29 cellular contexts compared by ENCODE assay signal in genomic region chr13:71877280-71877653, GRCh38. TPM values are rescaled to one million over a fixed set of nuclear protein-coding genes. Genes with fewer than 3 reads are reported as not detected.
DNase-seq lines count a peak whose midpoint lies in the region; ATAC-seq and TF ChIP-seq lines count a peak whose summit lies in the region.
"Had no signal": no experiment of that assay in that cellular context is flagged by ENCODE, and none has a peak within 500 bp of the region (broad histone marks: within the 10 kb centered on the region; RNA-seq: fewer than 3 reads in every experiment).

No MANE protein-coding gene starts in this region.

- TF ChIP-seq CTCF in brain (conservative IDR thresholded peaks at IDR 0.05) = no peak

- DNase-seq in ELF-1 (ENCODE audit: low read depth, low spot score) (peak; percentile 84), left kidney (ENCODE audit: low read depth, low spot score) (peak; percentile 66), head of caudate nucleus (no peak), T-helper 1 cell (no peak)
- DNase-seq in activated T-cell treated with anti-CD3 and anti-CD28 coated beads, Interleukin-2, amount 50 U/mL, for 48 hours = no peak
- DNase-seq: activated CD4-positive, alpha-beta T cell treated with anti-CD3 and anti-CD28 coated beads, Interleukin-2, amount 10 ng/mL, durations not matched to agents 24 days and 14 days; activated CD8-positive, alpha-beta memory T cell treated with anti-CD3 and anti-CD28 coated beads, Interleukin-2, amount 10 ng/mL, durations not matched to agents 7 days and 5 days; cerebellar nuclear complex; COR-L47; DMS79; foreskin melanocyte; MG63; midbrain; NCI-H187 treated with DMSO at 0.1 percent for 48 hours; NCI-H446; posterior cingulate gyrus; SIG-M5; stimulated activated CD8-positive, alpha-beta memory T cell treated with anti-CD3 and anti-CD28 coated beads, Interleukin-4, amount 100 ng/mL, for 48 hours had no signal

- H3K27me3 Mint-ChIP-seq in brain = peaks cover 4% of the 10 kb centered on the region
- H3K27me3 Mint-ChIP-seq: activated CD8-positive, alpha-beta memory T cell treated with anti-CD3 and anti-CD28 coated beads, Interleukin-2, amount 10 ng/mL, durations not matched to agents 7 days and 5 days; IgD-negative memory B cell; natural killer cell treated with Interleukin-12 subunit alpha and Interleukin-12 subunit beta and Interleukin-15 and Interleukin-18, amount 100 ng/mL, for 72 hours had no signal

- peak overlapping the region; percentile 92 for H3K27ac ChIP-seq in HUES48 (ENCODE audit: low read depth, low read length)

- no peaks in the 10 kb centered on the region for H3K36me3 Mint-ChIP-seq in brain
- H3K36me3 Mint-ChIP-seq: activated CD8-positive, alpha-beta memory T cell treated with anti-CD3 and anti-CD28 coated beads, Interleukin-2, amount 10 ng/mL, durations not matched to agents 7 days and 5 days; activated naive CD8-positive, alpha-beta T cell; IgD-negative memory B cell; natural killer cell treated with Interleukin-12 subunit alpha and Interleukin-12 subunit beta and Interleukin-15 and Interleukin-18, amount 100 ng/mL, for 72 hours; type B pancreatic cell had no signal

- peaks cover 50% of the 10 kb centered on the region for H3K4me1 ChIP-seq in HUES48 (ENCODE audit: control insufficient read depth, insufficient read depth, low read length)

- H3K9ac ChIP-seq in HUES48 (ENCODE audit: low read depth, low read length) = no peak overlapping the region

- H3K4me1 Mint-ChIP-seq in brain = peaks cover 43% of the 10 kb centered on the region
- H3K4me1 Mint-ChIP-seq: activated CD8-positive, alpha-beta memory T cell treated with anti-CD3 and anti-CD28 coated beads, Interleukin-2, amount 10 ng/mL, durations not matched to agents 7 days and 5 days; IgD-negative memory B cell had no signal

- peak overlapping the region; percentile 12 for H3K4me3 ChIP-seq in HUES48 (ENCODE audit: low read depth, low read length)
- H3K4me3 ChIP-seq: MG63 had no signal

- ATAC-seq in GM18873 (IDR thresholded peaks at IDR 0.05; ENCODE audit: low FRiP score, unreplicated experiment) = no peak
- ATAC-seq: activated CD8-positive, alpha-beta memory T cell treated with anti-CD3 and anti-CD28 coated beads, Interleukin-2, amount 10 ng/mL, durations not matched to agents 7 days and 5 days; left lobe of liver; natural killer cell treated with Interleukin-12 subunit alpha and Interleukin-12 subunit beta and Interleukin-15 and Interleukin-18, amount 100 ng/mL, for 72 hours; Panc1; sciatic nerve had no signal

- no peaks in the 10 kb centered on the region for H3K27me3 ChIP-seq in HUES48 (ENCODE audit: control insufficient read depth, insufficient read depth, low read length)
- H3K27me3 ChIP-seq: MG63 had no signal

- no peaks in the 10 kb centered on the region for H3K9me3 ChIP-seq in HUES48 (ENCODE audit: control insufficient read depth, insufficient read depth, low read length)
- H3K9me3 ChIP-seq: MG63 had no signal

- no peaks in the 10 kb centered on the region for H3K36me3 ChIP-seq in HUES48 (ENCODE audit: control insufficient read depth, insufficient read depth, low read length)
- H3K36me3 ChIP-seq: MG63 had no signal

- H3K9me3 Mint-ChIP-seq in brain = peaks cover 0 to 6% (median 2%) of the 10 kb centered on the region in 5 experiments
- H3K9me3 Mint-ChIP-seq: activated CD4-positive, alpha-beta T cell treated with anti-CD3 and anti-CD28 coated beads, Interleukin-2, amount 10 ng/mL, durations not matched to agents 24 days and 14 days; T-helper 1 cell treated with Interleukin-12 subunit alpha and Interleukin-12 subunit beta and Interleukin-4 antibody, amounts not matched to agents 30 μg/mL and 1 μg/mL, for 36 hours; type B pancreatic cell had no signal

- intact Hi-C loops in head of caudate nucleus (cut with DNase I) = no loop called here

- H3K4me3 Mint-ChIP-seq in brain = peak overlapping the region; percentile 3 to 67 (median 13)
- H3K4me3 Mint-ChIP-seq: activated CD4-positive, alpha-beta T cell treated with anti-CD3 and anti-CD28 coated beads, Interleukin-2, amount 10 ng/mL, durations not matched to agents 24 days and 14 days; activated CD8-positive, alpha-beta memory T cell treated with anti-CD3 and anti-CD28 coated beads, Interleukin-2, amount 10 ng/mL, durations not matched to agents 7 days and 5 days; activated naive CD8-positive, alpha-beta T cell; IgD-negative memory B cell; natural killer cell treated with Interleukin-12 subunit alpha and Interleukin-12 subunit beta and Interleukin-15 and Interleukin-18, amount 100 ng/mL, for 72 hours; T-helper 1 cell treated with Interleukin-12 subunit alpha and Interleukin-12 subunit beta and Interleukin-4 antibody, amounts not matched to agents 30 μg/mL and 1 μg/mL, for 36 hours; type B pancreatic cell had no signal

- peak overlapping the region in 2 of 5 experiments; percentile 6 to 82 for H3K27ac Mint-ChIP-seq in brain
- H3K27ac Mint-ChIP-seq: activated CD4-positive, alpha-beta T cell treated with anti-CD3 and anti-CD28 coated beads, Interleukin-2, amount 10 ng/mL, durations not matched to agents 24 days and 14 days; activated CD8-positive, alpha-beta memory T cell treated with anti-CD3 and anti-CD28 coated beads, Interleukin-2, amount 10 ng/mL, durations not matched to agents 7 days and 5 days; activated naive CD8-positive, alpha-beta T cell; IgD-negative memory B cell; natural killer cell treated with Interleukin-12 subunit alpha and Interleukin-12 subunit beta and Interleukin-15 and Interleukin-18, amount 100 ng/mL, for 72 hours; T-helper 1 cell treated with Interleukin-12 subunit alpha and Interleukin-12 subunit beta and Interleukin-4 antibody, amounts not matched to agents 30 μg/mL and 1 μg/mL, for 36 hours; type B pancreatic cell had no signal

RNA-seq across cellular contexts. Expression of gene DACH1, which starts 10.3 kb away (rescaled TPM):
- polyA plus RNA-seq in brain (ENCODE audit: insufficient read depth, low read depth, low replicate concordance) = 7.6 TPM
- polyA plus RNA-seq: IgD-negative memory B cell had no signal

Comparison
In these comparisons a context has a peak if more than half of its experiments do, and no peak if none do; other contexts are left out.
1. DNase-seq: peak in ELF-1 (single experiment) and left kidney (single experiment); none in head of caudate nucleus (0 of 42), T-helper 1 cell (0 of 5) and activated T-cell treated with anti-CD3 and anti-CD28 coated beads, Interleukin-2, amount 50 U/mL, for 48 hours (0 of 2).